Comparison of ENCODE assay signal across 25 cellular contexts in the genomic region with DNA sequence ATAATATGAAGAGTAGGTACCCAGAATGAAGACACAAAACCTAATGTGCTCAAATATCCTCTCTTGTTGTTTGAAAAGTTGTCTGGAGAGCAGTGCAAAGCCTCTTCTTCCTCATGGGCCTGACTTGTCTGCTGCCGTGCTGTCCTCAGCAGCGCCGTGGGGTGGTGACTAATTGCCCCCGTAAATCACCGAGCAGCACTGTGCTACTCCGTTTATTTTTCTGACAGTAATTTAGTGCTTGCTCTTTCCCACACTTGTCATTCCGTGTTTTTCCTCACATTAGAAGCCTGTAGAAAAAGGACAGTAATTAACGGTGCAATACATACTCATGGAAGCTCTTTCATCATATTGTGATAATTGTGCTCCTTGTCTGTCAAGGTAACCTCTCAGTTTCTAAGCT.
DNase-seq lines count a peak whose midpoint lies in the region; ATAC-seq and TF ChIP-seq lines count a peak whose summit lies in the region.
"Had no signal": no experiment of that assay in that cellular context is flagged by ENCODE, and none has a peak within 500 bp of the region (broad histone marks: within the 10 kb centered on the region; RNA-seq: fewer than 3 reads in every experiment).

No MANE protein-coding gene starts in this region.

- H3K9ac ChIP-seq in IMR-90 (ENCODE audit: low read depth, low read length): no peak overlapping the region
- H3K9ac ChIP-seq: parathyroid adenoma had no signal

- CTCF ChIA-PET in IMR-90 (lab: Yijun Ruan, JAX): no interaction called here

- TF ChIP-seq POLR2A in IMR-90 (IDR thresholded peaks at IDR 0.05; ENCODE audit: low read depth, low read length): no peak

- H3K9me3 ChIP-seq in IMR-90 (ENCODE audit: control insufficient read depth, insufficient read depth, low read length) (peaks cover 8% of the 10 kb centered on the region; the same call in 1 of the 2 replicates), mucosa of descending colon (no peaks in the 10 kb centered on the region)
- H3K9me3 ChIP-seq: thyroid gland had no signal

- no peak overlapping the region for H4K91ac ChIP-seq in IMR-90 (ENCODE audit: insufficient read depth, low read depth, low read length)

- H2BK5ac ChIP-seq in IMR-90 (ENCODE audit: low read depth, low read length, poor library complexity, severe bottlenecking): no peak overlapping the region

- DNase-seq in EH (ENCODE audit: low read depth) (peak; percentile 11), IMR-90 (no peak), NCI-H748 treated with DMSO at 0.1 percent for 48 hours (lab: John Stamatoyannopoulos, UW) (peak; percentile 33), mucosa of descending colon (no peak), medulla oblongata (ENCODE audit: extremely low spot score) (no peak)
- DNase-seq: activated CD4-positive, alpha-beta memory T cell treated with anti-CD3 and anti-CD28 coated beads for 36 hours; activated effector memory CD4-positive, alpha-beta T cell treated with anti-CD3 and anti-CD28 coated beads, Interleukin-2, amount 50 U/mL, for 16 hours; activated naive CD8-positive, alpha-beta T cell treated with anti-CD3 and anti-CD28 coated beads, Interleukin-2, amount 10 ng/mL, durations not matched to agents 7 days and 5 days; activated T-cell treated with anti-CD3 and anti-CD28 coated beads for 4 hours; CD8-positive, alpha-beta memory T cell; central memory CD4-positive, alpha-beta T cell; DMS53; H7; Kasumi-1; NCI-H1092; NCI-H526 treated with DMSO at 0.1 percent for 48 hours; right cardiac atrium; stimulated activated CD4-positive, alpha-beta T cell treated with anti-CD3 and anti-CD28 coated beads, Interleukin-4, amount 100 ng/mL, for 24 hours; stimulated activated naive CD4-positive, alpha-beta T cell treated with Interleukin-2 at 50 U/mL for 16 hours; T-helper 9 cell; thyroid gland had no signal

- ATAC-seq in IMR-90 (ENCODE audit: low read depth) (no peak), mucosa of descending colon (peak; percentile 35), GM19328 (IDR thresholded peaks at IDR 0.05; ENCODE audit: unreplicated experiment) (no peak), GM18907 (IDR thresholded peaks at IDR 0.05; ENCODE audit: unreplicated experiment) (no peak)
- ATAC-seq: right cardiac atrium, Right ventricle myocardium inferior had no signal

- H3K56ac ChIP-seq in IMR-90 (ENCODE audit: extremely low read depth, insufficient read depth, low read length): no peak overlapping the region

- H3K4me2 ChIP-seq in IMR-90 (ENCODE audit: low read depth, low read length): no peak overlapping the region

- no peaks in the 10 kb centered on the region for H3K79me1 ChIP-seq in IMR-90 (ENCODE audit: low read depth in 1 of 2, low read length in 2 of 2)

- H2AK9ac ChIP-seq in IMR-90 (replicated peaks; ENCODE audit: low read depth, low read length, poor library complexity): no peak overlapping the region

- no peak overlapping the region for H2BK20ac ChIP-seq in IMR-90 (ENCODE audit: low read depth, low read length)

- peaks cover 54% of the 10 kb centered on the region for H3K27me3 ChIP-seq in IMR-90 (ENCODE audit: control insufficient read depth, insufficient read depth, low read length)

- H4K20me1 ChIP-seq in IMR-90 (ENCODE audit: insufficient read depth, low read length): no peaks in the 10 kb centered on the region

- no peak overlapping the region for H3K27ac ChIP-seq in IMR-90 (ENCODE audit: insufficient read depth, low read length)
- H3K27ac ChIP-seq: parathyroid adenoma, thyroid gland had no signal

- no TSS peak for BruUV-seq in IMR-90 (replicated peaks; lab: Mats Ljungman, UMichigan)

- H3K36me3 ChIP-seq in IMR-90 (ENCODE audit: control insufficient read depth, insufficient read depth, low read length) (no peaks in the 10 kb centered on the region), mucosa of descending colon (ENCODE audit: low read depth) (no peaks in the 10 kb centered on the region)
- H3K36me3 ChIP-seq: thyroid gland had no signal

- intact Hi-C loops in IMR-90 (cut with micrococcal nuclease) (no loop called here), mucosa of descending colon (cut with DNase I, micrococcal nuclease) (loop anchor here in 1 of 2 donors (10.0 kb wide), 1 partner anchor 107 kb away; no protein-coding TSS in a partner anchor)

- H3K9me1 ChIP-seq in IMR-90 (ENCODE audit: insufficient read depth, low read length): no peaks in the 10 kb centered on the region

- TF ChIP-seq CTCF in IMR-90 (conservative IDR thresholded peaks at IDR 0.05; ENCODE audit: low read depth, low read length) (no peak), mucosa of descending colon (IDR thresholded peaks at IDR 0.05) (no peak)

- H4K8ac ChIP-seq in IMR-90 (ENCODE audit: low read depth in 2 of 2, low read length in 2 of 2): no peak overlapping the region

- dilution Hi-C loops in IMR-90 (cut with HindIII; ENCODE audit: low sequenced_read_pairs, unreplicated experiment): no loop called here

- H2BK15ac ChIP-seq in IMR-90 (ENCODE audit: low read depth, low read length): no peak overlapping the region

- H3K4me1 ChIP-seq in IMR-90 (ENCODE audit: control insufficient read depth, insufficient read depth, low read length) (no peaks in the 10 kb centered on the region), mucosa of descending colon (ENCODE audit: low read depth) (peaks cover 7% of the 10 kb centered on the region)
- H3K4me1 ChIP-seq: parathyroid adenoma had no signal

- in situ Hi-C loops in IMR-90 (cut with MboI; ENCODE audit: low sequenced_read_pairs): no loop called here

- H4K5ac ChIP-seq in IMR-90 (ENCODE audit: low read depth, low read length): no peak overlapping the region

- no peak overlapping the region for H3K23ac ChIP-seq in IMR-90 (ENCODE audit: low read depth, low read length)

- H3K4me3 ChIP-seq in IMR-90 (ENCODE audit: insufficient read depth, low read depth, low read length) (no peak overlapping the region), mucosa of descending colon (no peak overlapping the region)
- H3K4me3 ChIP-seq: thyroid gland had no signal

- no peak overlapping the region for H2AK5ac ChIP-seq in IMR-90 (ENCODE audit: low read depth, low read length)

- POLR2A ChIA-PET in IMR-90 (lab: Charles Lee; ENCODE audit: unreplicated experiment): no interaction called here

- no peak overlapping the region for H2BK120ac ChIP-seq in IMR-90 (ENCODE audit: low read depth, low read length)

- WGBS in IMR-90 (ENCODE audit: extremely low coverage in 2 of 2, insufficient read length in 1 of 2), 2 experiments: 0% methylated on average over 5 of the region's 8 CpGs; no CpG with 5 or more reads in 1 of the 2 experiments

- H3K4ac ChIP-seq in IMR-90 (ENCODE audit: low read depth, low read length): no peak overlapping the region

- peak overlapping the region; percentile 29 for H2AFZ ChIP-seq in IMR-90 (replicated peaks; ENCODE audit: low read length, poor library complexity)
- H2AFZ ChIP-seq: parathyroid adenoma had no signal

- H3K18ac ChIP-seq in IMR-90 (ENCODE audit: low read depth, low read length): no peak overlapping the region

- no peak for TF ChIP-seq RAD21 in IMR-90 (IDR thresholded peaks at IDR 0.05; ENCODE audit: low read length)

- H3K14ac ChIP-seq in IMR-90 (replicated peaks; ENCODE audit: low read depth, low read length): no peak overlapping the region

TF ChIP-seq in IMR-90, 13 proteins besides CTCF, POLR2A, EP300 and RAD21:
- no peak for TF ChIP-seq MAFK (IDR thresholded peaks at IDR 0.05; ENCODE audit: low read depth, low read length)
- TF ChIP-seq MAZ (IDR thresholded peaks at IDR 0.05; ENCODE audit: borderline replicate concordance, low read depth, low read length): no peak
- TF ChIP-seq, protein P1, sequence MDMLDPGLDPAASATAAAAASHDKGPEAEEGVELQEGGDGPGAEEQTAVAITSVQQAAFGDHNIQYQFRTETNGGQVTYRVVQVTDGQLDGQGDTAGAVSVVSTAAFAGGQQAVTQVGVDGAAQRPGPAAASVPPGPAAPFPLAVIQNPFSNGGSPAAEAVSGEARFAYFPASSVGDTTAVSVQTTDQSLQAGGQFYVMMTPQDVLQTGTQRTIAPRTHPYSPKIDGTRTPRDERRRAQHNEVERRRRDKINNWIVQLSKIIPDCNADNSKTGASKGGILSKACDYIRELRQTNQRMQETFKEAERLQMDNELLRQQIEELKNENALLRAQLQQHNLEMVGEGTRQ (IDR thresholded peaks at IDR 0.05; ENCODE audit: low read depth, low read length): no peak
- TF ChIP-seq CHD1 (IDR thresholded peaks at IDR 0.05; ENCODE audit: low read depth, low read length): no peak
- TF ChIP-seq, protein P2, sequence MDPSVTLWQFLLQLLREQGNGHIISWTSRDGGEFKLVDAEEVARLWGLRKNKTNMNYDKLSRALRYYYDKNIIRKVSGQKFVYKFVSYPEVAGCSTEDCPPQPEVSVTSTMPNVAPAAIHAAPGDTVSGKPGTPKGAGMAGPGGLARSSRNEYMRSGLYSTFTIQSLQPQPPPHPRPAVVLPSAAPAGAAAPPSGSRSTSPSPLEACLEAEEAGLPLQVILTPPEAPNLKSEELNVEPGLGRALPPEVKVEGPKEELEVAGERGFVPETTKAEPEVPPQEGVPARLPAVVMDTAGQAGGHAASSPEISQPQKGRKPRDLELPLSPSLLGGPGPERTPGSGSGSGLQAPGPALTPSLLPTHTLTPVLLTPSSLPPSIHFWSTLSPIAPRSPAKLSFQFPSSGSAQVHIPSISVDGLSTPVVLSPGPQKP (IDR thresholded peaks at IDR 0.05; ENCODE audit: borderline replicate concordance, low read depth, low read length): no peak
- TF ChIP-seq FOS (IDR thresholded peaks at IDR 0.05; ENCODE audit: low read depth, low read length): no peak
- no peak for TF ChIP-seq MXI1 (IDR thresholded peaks at IDR 0.05; ENCODE audit: borderline replicate concordance, low read depth, low read length)

Comparison
In these comparisons a context has a peak if more than half of its experiments do, and no peak if none do; other contexts are left out.
1. DNase-seq: peak in EH (single experiment) and NCI-H748 treated with DMSO at 0.1 percent for 48 hours (single experiment); none in IMR-90 (single experiment), mucosa of descending colon (0 of 3) and medulla oblongata (single experiment).